Comparison of ENCODE assay signal across 11 cellular contexts in the genomic region with DNA sequence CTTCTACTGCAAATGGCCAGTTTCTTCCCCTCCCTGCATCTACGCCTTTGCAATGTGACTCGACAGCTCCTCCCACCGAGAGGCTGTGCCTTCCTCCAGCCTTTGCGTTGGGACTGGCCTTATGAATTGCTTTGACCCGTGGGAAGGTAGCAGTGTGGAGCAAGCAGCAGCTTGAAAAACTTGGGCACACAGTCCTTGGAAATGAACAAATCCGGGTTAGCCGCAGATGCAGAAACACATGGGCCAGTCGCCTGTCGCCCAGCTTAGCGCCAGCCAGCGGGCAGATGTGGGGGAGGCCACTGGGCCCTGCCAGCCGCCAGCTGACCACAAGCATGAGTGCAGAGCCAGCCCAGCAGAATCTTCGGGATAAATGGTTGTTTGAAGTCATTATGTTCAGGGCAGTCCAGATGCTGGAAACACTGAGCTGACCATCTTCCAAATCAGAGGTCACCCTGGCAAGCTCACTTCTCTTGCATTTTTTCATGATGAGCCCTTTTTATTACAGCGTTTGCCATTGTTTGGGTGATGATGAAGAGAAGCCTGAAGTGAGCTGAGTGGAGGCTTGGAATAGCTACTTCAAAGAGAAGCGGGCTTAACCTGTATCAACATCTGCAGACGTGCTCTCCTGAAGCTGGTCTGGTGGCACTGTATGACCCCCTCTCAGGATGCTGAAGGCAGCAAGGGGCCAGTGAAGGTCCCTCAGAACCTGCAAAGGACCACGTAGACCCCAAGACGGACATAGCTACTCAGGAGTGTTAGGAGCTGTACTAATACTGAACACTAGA. TPM values are rescaled to one million over a fixed set of nuclear protein-coding genes. Genes with fewer than 3 reads are reported as not detected.
DNase-seq lines count a peak whose midpoint lies in the region; ATAC-seq and TF ChIP-seq lines count a peak whose summit lies in the region.
"Had no signal": no experiment of that assay in that cellular context is flagged by ENCODE, and none has a peak within 500 bp of the region (broad histone marks: within the 10 kb centered on the region; RNA-seq: fewer than 3 reads in every experiment).

No MANE protein-coding gene starts in this region.

- WGBS in mammary epithelial cell (ENCODE audit: low coverage, missing lambda C conversion rate): 13% methylated on average over 18 of the region's 18 CpGs

- H3K27me3 ChIP-seq in mammary epithelial cell (ENCODE audit: insufficient read depth, low read length): no peaks in the 10 kb centered on the region
- H3K27me3 ChIP-seq in layer of hippocampus (ENCODE audit: control insufficient read depth, insufficient read depth, low read length): no peaks in the 10 kb centered on the region
- H3K27me3 ChIP-seq in thoracic aorta (replicated peaks; ENCODE audit: insufficient read depth): no peaks in the 10 kb centered on the region

- peaks cover 35% of the 10 kb centered on the region for H3K36me3 Mint-ChIP-seq in HFFc6 (ENCODE audit: low read depth)

- BruUV-seq in mammary epithelial cell (replicated peaks; lab: Mats Ljungman, UMichigan): no TSS peak

- no peaks in the 10 kb centered on the region for H4K20me1 ChIP-seq in mammary epithelial cell (ENCODE audit: insufficient read depth, low read length)

- peak overlapping the region; percentile 76 for H2AFZ ChIP-seq in mammary epithelial cell (ENCODE audit: low read depth, low read length)

- CTCF ChIA-PET in mammary epithelial cell (lab: Charles Lee; ENCODE audit: low non-redundant PET): no interaction called here

- peak overlapping the region; percentile 15 for H3K9ac ChIP-seq in mammary epithelial cell (ENCODE audit: insufficient read depth, low read length)

- in situ Hi-C loops in mammary epithelial cell (cut with MboI; ENCODE audit: low sequenced_read_pairs in 2 of 2): loop anchor here (25.0 kb wide), 2 partner anchors 355 to 655 kb away; a partner anchor contains a TSS

- H3K36me3 ChIP-seq in mammary epithelial cell (ENCODE audit: insufficient read depth, low read length) (peaks cover 21% of the 10 kb centered on the region), thoracic aorta (peaks cover 21% of the 10 kb centered on the region)

- peaks cover 5% of the 10 kb centered on the region for H3K27me3 Mint-ChIP-seq in HFFc6 (ENCODE audit: insufficient read depth)
- H3K27me3 Mint-ChIP-seq: activated B cell treated with CpG ODN at 0.5 μM for 24 hours had no signal

- H3K27ac ChIP-seq in mammary epithelial cell (ENCODE audit: insufficient read depth, low read depth, low read length) (no peak overlapping the region), layer of hippocampus (ENCODE audit: low read depth, low read length) (peak overlapping the region; percentile 13), thoracic aorta (peak overlapping the region; percentile 81 to 89)

- H3K9me3 ChIP-seq in mammary epithelial cell (replicated peaks; ENCODE audit: insufficient read depth, low read length): no peaks in the 10 kb centered on the region
- no peaks in the 10 kb centered on the region for H3K9me3 ChIP-seq in thoracic aorta

- H3K4me3 ChIP-seq in mammary epithelial cell (replicated peaks in 1 of 3; ENCODE audit: insufficient read depth in 1 of 3, low read depth in 2 of 3, low read length in 3 of 3): no peak overlapping the region
- H3K4me3 ChIP-seq in thoracic aorta: peak overlapping the region; percentile 49

- peak overlapping the region; percentile 97 for H3K27ac Mint-ChIP-seq in HFFc6
- H3K27ac Mint-ChIP-seq: activated B cell treated with CpG ODN at 0.5 μM for 24 hours had no signal

- H3K79me2 ChIP-seq in mammary epithelial cell (ENCODE audit: insufficient read depth, low read length): no peaks in the 10 kb centered on the region

- intact Hi-C loops in mammary epithelial cell (cut with micrococcal nuclease): no loop called here

- no peaks in the 10 kb centered on the region for H3K9me3 Mint-ChIP-seq in HFFc6
- H3K9me3 Mint-ChIP-seq: activated B cell treated with CpG ODN at 0.5 μM for 24 hours had no signal

- peak; percentile 87 for DNase-seq in HFFc6
- peak; percentile 70 for DNase-seq in mammary epithelial cell
- no peak for DNase-seq in thoracic aorta (ENCODE audit: low spot score)
- no peak for DNase-seq in DMS79 (lab: John Stamatoyannopoulos, UW)
- no peak for DNase-seq in stimulated activated naive CD8-positive, alpha-beta T cell treated with anti-CD3 and anti-CD28 coated beads, Interleukin-15, Interleukin-2, amounts not matched to agents 100 U/mL and 50 U/mL, for 24 hours
- no peak for DNase-seq in NCI-H187 (lab: John Stamatoyannopoulos, UW)
- DNase-seq: activated B cell treated with CpG ODN at 0.5 μM for 24 hours, cerebellar nuclear complex, NCI-H1930 had no signal

- H3K4me1 ChIP-seq in mammary epithelial cell (ENCODE audit: insufficient read depth, low read length): peaks cover 16% of the 10 kb centered on the region
- peaks cover 12 to 36% of the 10 kb centered on the region in 2 donors for H3K4me1 ChIP-seq in thoracic aorta (ENCODE audit: control insufficient read depth in 1 of 2, low read depth in 2 of 2)

- H3K4me3 Mint-ChIP-seq in HFFc6: peak overlapping the region; percentile 79
- H3K4me3 Mint-ChIP-seq: activated B cell treated with CpG ODN at 0.5 μM for 24 hours had no signal

- peak; percentile 53 for ATAC-seq in thoracic aorta (ENCODE audit: insufficient number of reproducible peaks, low FRiP score, low read depth)
- no peak for ATAC-seq in stimulated activated naive CD8-positive, alpha-beta T cell treated with anti-CD3 and anti-CD28 coated beads, Interleukin-15, Interleukin-2, amounts not matched to agents 100 U/mL and 50 U/mL, for 24 hours
- ATAC-seq in GM21367 (IDR thresholded peaks at IDR 0.05; ENCODE audit: unreplicated experiment): no peak

- H3K4me2 ChIP-seq in mammary epithelial cell (ENCODE audit: insufficient read depth, low read depth, low read length): peak overlapping the region; percentile 64

- TF ChIP-seq CTCF in HFFc6 (IDR thresholded peaks at IDR 0.05) (0 out of 2 replicates have a peak, but pooled peaks have one; percentile 25), mammary epithelial cell (conservative IDR thresholded peaks at IDR 0.05 in 1 of 2, IDR thresholded peaks at IDR 0.05 in 1 of 2; ENCODE audit: extremely low read depth in 1 of 2, insufficient read depth in 1 of 2, low read depth in 1 of 2, low read length in 2 of 2) (peak in 1 of 2 donors; percentile 9), thoracic aorta (IDR thresholded peaks at IDR 0.05) (no peak)

- dilution Hi-C loops in mammary epithelial cell (cut with HindIII; ENCODE audit: low sequenced_read_pairs): no loop called here

- H3K4me1 Mint-ChIP-seq in HFFc6 (ENCODE audit: low read depth): peaks cover 47% of the 10 kb centered on the region
- H3K4me1 Mint-ChIP-seq: activated B cell treated with CpG ODN at 0.5 μM for 24 hours had no signal

RNA-seq across cellular contexts. Expression of a gene that starts 9.8 kb away (rescaled TPM):
- 10 to 100 TPM; 73.1 to 83.1 (median 80.0) TPM for total RNA-seq in HFFc6 (2021; fragmentation: NEBNext Ultra II Directional; extraction: Animal tissue kit (Norgen Biotek cat#: 25700))
- total RNA-seq in mammary epithelial cell: 10 to 100 TPM; 51.7 to 81.2 TPM
- 68.4 TPM for polyA plus RNA-seq in mammary epithelial cell
- polyA minus RNA-seq in mammary epithelial cell: 23.9 TPM
- 10 to 100 TPM; 84.6 to 92.6 TPM for total RNA-seq in thoracic aorta

RNA-seq across cellular contexts. Expression of a gene that starts 15.7 kb away (rescaled TPM):
- total RNA-seq in HFFc6 (2021; fragmentation: NEBNext Ultra II Directional; extraction: Animal tissue kit (Norgen Biotek cat#: 25700)): 10 to 100 TPM; 29.2 to 44.2 (median 40.0) TPM
- total RNA-seq in mammary epithelial cell (10 to 100 TPM; 37.9 to 40.2 TPM), thoracic aorta (100 to 1,000 TPM in 1 of 2 donors, 10 to 100 TPM in 1; 35.7 to 153 TPM)
- 30.2 TPM for polyA plus RNA-seq in mammary epithelial cell
- polyA minus RNA-seq in mammary epithelial cell: 83.7 TPM

RNA-seq across cellular contexts. Expression of a gene that starts 27.5 kb away (rescaled TPM):
- 10 to 100 TPM; 54.9 to 78.8 (median 64.5) TPM for total RNA-seq in HFFc6 (2021; fragmentation: NEBNext Ultra II Directional; extraction: Animal tissue kit (Norgen Biotek cat#: 25700))
- total RNA-seq in mammary epithelial cell (10 to 100 TPM; 17.2 to 85.7 TPM), thoracic aorta (10 to 100 TPM; 31.0 to 60.0 TPM)
- 75.0 TPM for polyA plus RNA-seq in mammary epithelial cell
- polyA minus RNA-seq in mammary epithelial cell: 32.0 TPM

Comparison
In these comparisons a context has a peak if more than half of its experiments do, and no peak if none do; other contexts are left out.
1. DNase-seq: peak in HFFc6 (single experiment) and mammary epithelial cell (single experiment); none in thoracic aorta (single experiment), DMS79 (single experiment), stimulated activated naive CD8-positive, alpha-beta T cell treated with anti-CD3 and anti-CD28 coated beads, Interleukin-15, Interleukin-2, amounts not matched to agents 100 U/mL and 50 U/mL, for 24 hours (single experiment) and NCI-H187 (0 of 2).